24 cellular contexts compared by ENCODE assay signal in the genomic region with DNA sequence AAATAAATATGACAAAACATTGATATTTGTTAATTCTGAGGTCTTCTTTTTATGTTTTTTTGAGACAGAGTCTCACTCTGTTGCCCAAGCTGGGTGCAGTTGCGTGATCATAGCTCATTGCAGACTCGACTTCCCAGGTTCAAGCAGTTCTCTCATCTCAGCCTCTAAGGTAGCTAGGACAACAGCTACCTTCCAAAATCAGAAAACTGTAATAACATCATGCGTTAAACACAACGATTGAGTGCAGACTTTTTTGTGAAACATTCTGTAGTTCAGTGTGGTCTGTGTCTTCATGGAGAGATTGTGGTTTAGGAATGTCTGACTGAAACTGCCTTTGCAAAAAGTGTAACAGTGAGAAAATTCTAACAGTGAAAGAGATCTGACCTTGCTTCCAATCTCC. TPM values are rescaled to one million over a fixed set of nuclear protein-coding genes. Genes with fewer than 3 reads are reported as not detected.
DNase-seq lines count a peak whose midpoint lies in the region; ATAC-seq, FAIRE-seq and TF ChIP-seq lines count a peak whose summit lies in the region.
"Had no signal": no experiment of that assay in that cellular context is flagged by ENCODE, and none has a peak within 500 bp of the region (broad histone marks: within the 10 kb centered on the region; RNA-seq: fewer than 3 reads in every experiment).

No MANE protein-coding gene starts in this region.

- no peaks in the 10 kb centered on the region for H3K4me1 Mint-ChIP-seq in neural progenitor cell
- H3K4me1 Mint-ChIP-seq: CD14-positive monocyte; CD8-positive, alpha-beta memory T cell had no signal

- H2AFZ ChIP-seq in SK-N-SH (ENCODE audit: low read depth) (peak overlapping the region; percentile 14; the same call in 1 of the 2 replicates), GM12878 (ENCODE audit: control insufficient read depth, low read depth, low read length) (no peak overlapping the region), neural progenitor cell (replicated peaks) (peak overlapping the region; percentile 52)

- in situ Hi-C loops in GM12878 (cut with MboI) = no loop called here

- no peak for ATAC-seq in SK-N-SH treated with all-trans-retinoic acid at 6 μM for 48 hours
- ATAC-seq in GM12878 = no peak
- ATAC-seq in Right ventricle myocardium inferior = no peak
- ATAC-seq in HG03432 (IDR thresholded peaks at IDR 0.05; ENCODE audit: unreplicated experiment) = no peak

- H3K36me3 Mint-ChIP-seq in neural progenitor cell = no peaks in the 10 kb centered on the region
- H3K36me3 Mint-ChIP-seq: CD14-positive monocyte; CD8-positive, alpha-beta memory T cell had no signal

- BruUV-seq in GM12878 (replicated peaks; lab: Mats Ljungman, UMichigan) = no TSS peak

- H3F3A ChIP-seq in SK-N-SH (replicated peaks; ENCODE audit: insufficient read depth) = no peaks in the 10 kb centered on the region
- H3F3A ChIP-seq in neural progenitor cell (ENCODE audit: low read depth) = no peaks in the 10 kb centered on the region

- H3K9ac ChIP-seq in SK-N-SH (no peak overlapping the region), GM12878 (ENCODE audit: control insufficient read depth, insufficient read depth, low read length) (no peak overlapping the region), neural progenitor cell (no peak overlapping the region)
- H3K9ac ChIP-seq: BLaER1 treated with 17β-estradiol and CSF1 and Interleukin-3, amounts not matched to agents 10 nM and 100 nM had no signal

- CTCF ChIA-PET in SK-N-SH (lab: Yijun Ruan, JAX) = no interaction called here
- CTCF ChIA-PET in GM12878 (lab: Yijun Ruan, JAX) = no interaction called here

- H3K9me3 Mint-ChIP-seq in neural progenitor cell = peaks cover 2% of the 10 kb centered on the region
- H3K9me3 Mint-ChIP-seq: CD14-positive monocyte, HFFc6 had no signal

- H3K79me2 ChIP-seq in SK-N-SH (ENCODE audit: insufficient read depth) (no peaks in the 10 kb centered on the region), GM12878 (ENCODE audit: control insufficient read depth, insufficient read depth, low read length) (no peaks in the 10 kb centered on the region), neural progenitor cell (ENCODE audit: low read depth) (no peaks in the 10 kb centered on the region)

- H3K4me3 ChIP-seq in SK-N-SH (ENCODE audit: low read depth in 2 of 2, low read length in 1 of 2) = no peak overlapping the region
- H3K4me3 ChIP-seq in GM12878 = no peak overlapping the region
- H3K4me3 ChIP-seq in neural progenitor cell = no peak overlapping the region
- H3K4me3 ChIP-seq: BLaER1 treated with 17β-estradiol and CSF1 and Interleukin-3, amounts not matched to agents 10 nM and 100 nM; HAP-1 had no signal

- TF ChIP-seq EP300 in SK-N-SH (IDR thresholded peaks at IDR 0.05; ENCODE audit: borderline replicate concordance in 1 of 2, low read depth in 1 of 2, low read length in 1 of 2) = no peak
- TF ChIP-seq EP300 in GM12878 (IDR thresholded peaks at IDR 0.05; ENCODE audit: borderline replicate concordance in 1 of 2, control insufficient read depth in 1 of 2, low read depth in 2 of 2, low read length in 2 of 2) = no peak

- no peak for TF ChIP-seq CTCF in SK-N-SH (IDR thresholded peaks at IDR 0.05)
- TF ChIP-seq CTCF in GM12878 (IDR thresholded peaks at IDR 0.05 in 2 of 3, conservative IDR thresholded peaks at IDR 0.05 in 1 of 3; ENCODE audit: control insufficient read depth in 2 of 3, extremely low read depth in 1 of 3, insufficient read depth in 1 of 3, low read depth in 3 of 3, low read length in 3 of 3) = no peak
- no peak for TF ChIP-seq CTCF in neural progenitor cell (IDR thresholded peaks at IDR 0.05)

- TF ChIP-seq RAD21 in SK-N-SH (IDR thresholded peaks at IDR 0.05; ENCODE audit: low read length) = no peak
- TF ChIP-seq RAD21 in GM12878 (IDR thresholded peaks at IDR 0.05; ENCODE audit: insufficient read depth, low read depth, low read length) = no peak

- no peak for TF ChIP-seq POLR2A in GM12878 (IDR thresholded peaks at IDR 0.05; ENCODE audit: low read depth, low read length)

- H3K9me3 ChIP-seq in SK-N-SH (no peaks in the 10 kb centered on the region), GM12878 (replicated peaks; ENCODE audit: control insufficient read depth, insufficient read depth, low read length) (no peaks in the 10 kb centered on the region; the same call in 2 of the 3 replicates), neural progenitor cell (ENCODE audit: low read depth) (no peaks in the 10 kb centered on the region)
- H3K9me3 ChIP-seq: BE2C, HAP-1 had no signal

- peaks cover under 1% of the 10 kb centered on the region for H3K27me3 Mint-ChIP-seq in neural progenitor cell (ENCODE audit: insufficient read depth, low read depth)

- SMC1A ChIA-PET in GM12878 (lab: Charles Lee; ENCODE audit: uncharacterized antibody, unreplicated experiment) = no interaction called here

- H3K9me2 ChIP-seq in SK-N-SH = no peaks in the 10 kb centered on the region

- DNase-seq in SK-N-SH = no peak
- DNase-seq in GM12878 (ENCODE audit: low read depth, low spot score) = no peak
- no peak for DNase-seq in neural progenitor cell (ENCODE audit: low spot score)
- no peak for DNase-seq in DMS79 (lab: John Stamatoyannopoulos, UW)
- DNase-seq in Right ventricle myocardium inferior (ENCODE audit: missing footprints) = no peak
- DNase-seq: ACHN; AML-193; BE2C; CD4-positive, alpha-beta T cell; CD8-positive, alpha-beta memory T cell; DMS 273 treated with DMSO at 0.1 percent for 48 hours; DMS79 treated with DMSO at 0.1 percent for 48 hours; GF-D8; HFFc6 had no signal

- H3K4me2 ChIP-seq in SK-N-SH (no peak overlapping the region), GM12878 (ENCODE audit: control insufficient read depth, insufficient read depth) (no peak overlapping the region), neural progenitor cell (no peak overlapping the region)
- H3K4me2 ChIP-seq: BLaER1 treated with 17β-estradiol and CSF1 and Interleukin-3, amounts not matched to agents 10 nM and 100 nM had no signal

- no peak overlapping the region for H3K27ac Mint-ChIP-seq in neural progenitor cell
- H3K27ac Mint-ChIP-seq: CD14-positive monocyte; CD4-positive, alpha-beta T cell; CD8-positive, alpha-beta memory T cell; HFFc6 had no signal

- RAD21 ChIA-PET in GM12878 (lab: Charles Lee; ENCODE audit: unreplicated experiment) = no interaction called here

- no peaks in the 10 kb centered on the region for H3K27me3 ChIP-seq in SK-N-SH (ENCODE audit: insufficient read depth)
- H3K27me3 ChIP-seq in GM12878 (replicated peaks in 1 of 2; ENCODE audit: control insufficient read depth in 2 of 2, insufficient read depth in 2 of 2, low read length in 1 of 2) = no peaks in the 10 kb centered on the region
- H3K27me3 ChIP-seq in neural progenitor cell = no peaks in the 10 kb centered on the region
- H3K27me3 ChIP-seq: BE2C; BLaER1 treated with 17β-estradiol and CSF1 and Interleukin-3, amounts not matched to agents 10 nM and 100 nM had no signal

- 14% methylated on average over 4 of the region's 4 CpGs for WGBS in SK-N-SH (ENCODE audit: low lambda C conversion rate)
- 35% methylated on average over 4 of the region's 4 CpGs for WGBS in GM12878 (ENCODE audit: insufficient coverage, insufficient replicate concordance, low lambda C conversion rate, missing lambda C conversion rate)

- no peak for FAIRE-seq in GM12878 (lab: Jason Lieb, UNC)
- FAIRE-seq: A204.1, D721Med, GM12892 had no signal

- intact Hi-C loops in GM12878 (cut with micrococcal nuclease; ENCODE audit: unreplicated experiment) (no loop called here), Right ventricle myocardium inferior (cut with DNase I) (loop anchor here (10.0 kb wide), 1 partner anchor 186 kb away; no protein-coding TSS in a partner anchor)

- no peak overlapping the region for H3K4me3 Mint-ChIP-seq in neural progenitor cell
- H3K4me3 Mint-ChIP-seq: CD14-positive monocyte; CD4-positive, alpha-beta T cell; CD8-positive, alpha-beta memory T cell; HFFc6 had no signal

- H3K4me1 ChIP-seq in SK-N-SH (ENCODE audit: control insufficient read depth in 1 of 2, insufficient read depth in 2 of 2, low read depth in 1 of 2, low read length in 1 of 2) (no peaks in the 10 kb centered on the region), GM12878 (ENCODE audit: control insufficient read depth, insufficient read depth, low read length) (no peaks in the 10 kb centered on the region), neural progenitor cell (no peaks in the 10 kb centered on the region)
- H3K4me1 ChIP-seq: BE2C, HAP-1 had no signal

- POLR2A ChIA-PET in SK-N-SH (lab: Yijun Ruan, JAX) = no interaction called here
- POLR2A ChIA-PET in GM12878 (lab: Charles Lee) = no interaction called here

- no peaks in the 10 kb centered on the region for H3K36me3 ChIP-seq in SK-N-SH (replicated peaks in 1 of 2; ENCODE audit: control insufficient read depth in 1 of 2, insufficient read depth in 2 of 2, low read length in 1 of 2)
- no peaks in the 10 kb centered on the region for H3K36me3 ChIP-seq in GM12878 (ENCODE audit: control insufficient read depth in 2 of 2, insufficient read depth in 2 of 2, low read length in 1 of 2)
- no peaks in the 10 kb centered on the region for H3K36me3 ChIP-seq in neural progenitor cell
- H3K36me3 ChIP-seq: BE2C; BLaER1 treated with 17β-estradiol and CSF1 and Interleukin-3, amounts not matched to agents 10 nM and 100 nM; HAP-1 had no signal

- no peaks in the 10 kb centered on the region for H4K20me1 ChIP-seq in SK-N-SH (ENCODE audit: insufficient read depth)
- H4K20me1 ChIP-seq in GM12878 (ENCODE audit: control insufficient read depth, insufficient read depth) = no peaks in the 10 kb centered on the region
- H4K20me1 ChIP-seq in neural progenitor cell (ENCODE audit: low read depth) = no peaks in the 10 kb centered on the region
- H4K20me1 ChIP-seq: BLaER1 treated with 17β-estradiol and CSF1 and Interleukin-3, amounts not matched to agents 10 nM and 100 nM had no signal

- no peak overlapping the region for H3K27ac ChIP-seq in SK-N-SH (ENCODE audit: low read depth in 2 of 2, low read length in 1 of 2)
- H3K27ac ChIP-seq in GM12878 (ENCODE audit: control insufficient read depth, insufficient read depth) = no peak overlapping the region
- H3K27ac ChIP-seq in neural progenitor cell = no peak overlapping the region
- H3K27ac ChIP-seq: 22Rv1; BLaER1 treated with 17β-estradiol and CSF1 and Interleukin-3, amounts not matched to agents 10 nM and 100 nM had no signal

RNA-seq across cellular contexts. Expression of a gene that starts 16.1 kb away (rescaled TPM):
- polyA plus RNA-seq in SK-N-SH (2012; rRNA removed) = 12.3 and 12.4 TPM in 2 replicates
- polyA plus RNA-seq in SK-N-SH (2012; cell fraction: cytosol; rRNA removed) = 13.5 and 13.9 TPM in 2 replicates
- 8.9 and 11.0 TPM in 2 replicates for polyA plus RNA-seq in SK-N-SH (2012; cell fraction: nucleus; rRNA removed)
- not detected in 2 replicates for total RNA-seq in GM12878 (2013; cell fraction: nucleolus; rRNA removed)
- not detected in 2 replicates for total RNA-seq in GM12878 (2014; rRNA removed)
- not detected in 2 replicates for total RNA-seq in GM12878 (2014; rRNA removed; fragmentation: Illumina TruSeq; extraction: Trizol)
- total RNA-seq in GM12878 (2021) = not detected in 2 replicates
- polyA plus RNA-seq in GM12878 (2011; ENCODE audit: low read depth) = not detected
- polyA plus RNA-seq in GM12878 (2011; rRNA removed) = 0.03 and 0.07 TPM in 2 replicates
- polyA plus RNA-seq in GM12878 (2011; cell fraction: cytosol; rRNA removed) = not detected in 2 replicates
- polyA plus RNA-seq in GM12878 (2011; cell fraction: nucleus; rRNA removed) = not detected in 2 replicates
- not detected in 2 replicates for polyA plus RNA-seq in GM12878 (2012)
- not detected in 2 replicates for polyA plus RNA-seq in GM12878 (2014; fragmentation: Illumina TruSeq; extraction: Trizol)
- not detected for polyA plus RNA-seq in GM12878 (2014; fragmentation: Nextera tagmentation; extraction: Ambion mirVana)
- not detected in 2 replicates for polyA plus RNA-seq in GM12878 (2014; rRNA removed)
- polyA plus RNA-seq in GM12878 (2016; fragmentation: Nextera tagmentation; extraction: Ambion mirVana) = not detected
- polyA minus RNA-seq in GM12878 (2011; rRNA and poly(A)+ RNA removed) = not detected in 2 replicates
- polyA minus RNA-seq in GM12878 (2011; cell fraction: cytosol; rRNA and poly(A)+ RNA removed) = not detected in 2 replicates
- polyA minus RNA-seq in GM12878 (2011; cell fraction: nucleus; rRNA and poly(A)+ RNA removed) = not detected in 2 replicates
- total RNA-seq in neural progenitor cell (ENCODE audit: low replicate concordance) = 3.0 and 3.1 TPM in 2 replicates
- 3.0 TPM for total RNA-seq in Right ventricle myocardium inferior
- total RNA-seq: CD4-positive, alpha-beta T cell; G401 had no signal
- polyA plus RNA-seq: CD14-positive monocyte; CD8-positive, alpha-beta memory T cell had no signal
